Comparison of ENCODE assay signal across 1 cellular context in the genomic region with DNA sequence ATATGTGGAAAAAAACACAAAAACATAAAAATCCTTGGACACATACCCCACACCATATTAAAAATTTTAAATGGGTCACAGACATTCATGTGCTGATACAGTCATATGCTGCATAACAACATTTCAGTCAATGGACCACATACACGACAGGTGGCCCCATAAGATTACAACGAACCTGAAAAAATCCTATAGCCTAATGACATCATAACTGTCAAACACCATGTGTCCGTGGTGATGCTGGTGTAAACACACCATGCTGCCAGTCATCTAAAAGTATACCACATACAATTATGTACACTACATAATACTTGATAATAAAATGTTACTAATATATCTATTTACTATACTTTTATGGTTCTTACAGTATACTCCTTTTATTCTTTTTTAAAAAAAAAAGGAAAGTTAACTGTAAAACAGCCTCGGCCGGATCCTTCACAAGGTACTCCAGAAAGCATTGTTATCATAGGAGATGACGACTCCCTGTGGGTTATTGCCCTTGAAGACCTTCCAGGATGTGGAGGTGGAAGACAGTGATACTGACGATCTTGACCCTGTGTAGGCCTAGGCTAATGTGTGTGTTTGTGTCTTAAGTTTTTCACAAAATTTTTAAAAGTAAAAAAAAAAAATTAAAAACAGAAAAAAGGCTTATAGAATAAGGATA.
TF ChIP-seq lines count a peak whose summit lies in the region.

No MANE protein-coding gene starts in this region.

TF ChIP-seq in K562, 482 proteins besides CTCF, POLR2A, EP300 and RAD21 (continued from another document and continues in another):
- TF ChIP-seq, protein P1, sequence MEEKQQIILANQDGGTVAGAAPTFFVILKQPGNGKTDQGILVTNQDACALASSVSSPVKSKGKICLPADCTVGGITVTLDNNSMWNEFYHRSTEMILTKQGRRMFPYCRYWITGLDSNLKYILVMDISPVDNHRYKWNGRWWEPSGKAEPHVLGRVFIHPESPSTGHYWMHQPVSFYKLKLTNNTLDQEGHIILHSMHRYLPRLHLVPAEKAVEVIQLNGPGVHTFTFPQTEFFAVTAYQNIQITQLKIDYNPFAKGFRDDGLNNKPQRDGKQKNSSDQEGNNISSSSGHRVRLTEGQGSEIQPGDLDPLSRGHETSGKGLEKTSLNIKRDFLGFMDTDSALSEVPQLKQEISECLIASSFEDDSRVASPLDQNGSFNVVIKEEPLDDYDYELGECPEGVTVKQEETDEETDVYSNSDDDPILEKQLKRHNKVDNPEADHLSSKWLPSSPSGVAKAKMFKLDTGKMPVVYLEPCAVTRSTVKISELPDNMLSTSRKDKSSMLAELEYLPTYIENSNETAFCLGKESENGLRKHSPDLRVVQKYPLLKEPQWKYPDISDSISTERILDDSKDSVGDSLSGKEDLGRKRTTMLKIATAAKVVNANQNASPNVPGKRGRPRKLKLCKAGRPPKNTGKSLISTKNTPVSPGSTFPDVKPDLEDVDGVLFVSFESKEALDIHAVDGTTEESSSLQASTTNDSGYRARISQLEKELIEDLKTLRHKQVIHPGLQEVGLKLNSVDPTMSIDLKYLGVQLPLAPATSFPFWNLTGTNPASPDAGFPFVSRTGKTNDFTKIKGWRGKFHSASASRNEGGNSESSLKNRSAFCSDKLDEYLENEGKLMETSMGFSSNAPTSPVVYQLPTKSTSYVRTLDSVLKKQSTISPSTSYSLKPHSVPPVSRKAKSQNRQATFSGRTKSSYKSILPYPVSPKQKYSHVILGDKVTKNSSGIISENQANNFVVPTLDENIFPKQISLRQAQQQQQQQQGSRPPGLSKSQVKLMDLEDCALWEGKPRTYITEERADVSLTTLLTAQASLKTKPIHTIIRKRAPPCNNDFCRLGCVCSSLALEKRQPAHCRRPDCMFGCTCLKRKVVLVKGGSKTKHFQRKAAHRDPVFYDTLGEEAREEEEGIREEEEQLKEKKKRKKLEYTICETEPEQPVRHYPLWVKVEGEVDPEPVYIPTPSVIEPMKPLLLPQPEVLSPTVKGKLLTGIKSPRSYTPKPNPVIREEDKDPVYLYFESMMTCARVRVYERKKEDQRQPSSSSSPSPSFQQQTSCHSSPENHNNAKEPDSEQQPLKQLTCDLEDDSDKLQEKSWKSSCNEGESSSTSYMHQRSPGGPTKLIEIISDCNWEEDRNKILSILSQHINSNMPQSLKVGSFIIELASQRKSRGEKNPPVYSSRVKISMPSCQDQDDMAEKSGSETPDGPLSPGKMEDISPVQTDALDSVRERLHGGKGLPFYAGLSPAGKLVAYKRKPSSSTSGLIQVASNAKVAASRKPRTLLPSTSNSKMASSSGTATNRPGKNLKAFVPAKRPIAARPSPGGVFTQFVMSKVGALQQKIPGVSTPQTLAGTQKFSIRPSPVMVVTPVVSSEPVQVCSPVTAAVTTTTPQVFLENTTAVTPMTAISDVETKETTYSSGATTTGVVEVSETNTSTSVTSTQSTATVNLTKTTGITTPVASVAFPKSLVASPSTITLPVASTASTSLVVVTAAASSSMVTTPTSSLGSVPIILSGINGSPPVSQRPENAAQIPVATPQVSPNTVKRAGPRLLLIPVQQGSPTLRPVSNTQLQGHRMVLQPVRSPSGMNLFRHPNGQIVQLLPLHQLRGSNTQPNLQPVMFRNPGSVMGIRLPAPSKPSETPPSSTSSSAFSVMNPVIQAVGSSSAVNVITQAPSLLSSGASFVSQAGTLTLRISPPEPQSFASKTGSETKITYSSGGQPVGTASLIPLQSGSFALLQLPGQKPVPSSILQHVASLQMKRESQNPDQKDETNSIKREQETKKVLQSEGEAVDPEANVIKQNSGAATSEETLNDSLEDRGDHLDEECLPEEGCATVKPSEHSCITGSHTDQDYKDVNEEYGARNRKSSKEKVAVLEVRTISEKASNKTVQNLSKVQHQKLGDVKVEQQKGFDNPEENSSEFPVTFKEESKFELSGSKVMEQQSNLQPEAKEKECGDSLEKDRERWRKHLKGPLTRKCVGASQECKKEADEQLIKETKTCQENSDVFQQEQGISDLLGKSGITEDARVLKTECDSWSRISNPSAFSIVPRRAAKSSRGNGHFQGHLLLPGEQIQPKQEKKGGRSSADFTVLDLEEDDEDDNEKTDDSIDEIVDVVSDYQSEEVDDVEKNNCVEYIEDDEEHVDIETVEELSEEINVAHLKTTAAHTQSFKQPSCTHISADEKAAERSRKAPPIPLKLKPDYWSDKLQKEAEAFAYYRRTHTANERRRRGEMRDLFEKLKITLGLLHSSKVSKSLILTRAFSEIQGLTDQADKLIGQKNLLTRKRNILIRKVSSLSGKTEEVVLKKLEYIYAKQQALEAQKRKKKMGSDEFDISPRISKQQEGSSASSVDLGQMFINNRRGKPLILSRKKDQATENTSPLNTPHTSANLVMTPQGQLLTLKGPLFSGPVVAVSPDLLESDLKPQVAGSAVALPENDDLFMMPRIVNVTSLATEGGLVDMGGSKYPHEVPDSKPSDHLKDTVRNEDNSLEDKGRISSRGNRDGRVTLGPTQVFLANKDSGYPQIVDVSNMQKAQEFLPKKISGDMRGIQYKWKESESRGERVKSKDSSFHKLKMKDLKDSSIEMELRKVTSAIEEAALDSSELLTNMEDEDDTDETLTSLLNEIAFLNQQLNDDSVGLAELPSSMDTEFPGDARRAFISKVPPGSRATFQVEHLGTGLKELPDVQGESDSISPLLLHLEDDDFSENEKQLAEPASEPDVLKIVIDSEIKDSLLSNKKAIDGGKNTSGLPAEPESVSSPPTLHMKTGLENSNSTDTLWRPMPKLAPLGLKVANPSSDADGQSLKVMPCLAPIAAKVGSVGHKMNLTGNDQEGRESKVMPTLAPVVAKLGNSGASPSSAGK (IDR thresholded peaks at IDR 0.05), result peak; percentile 36; the same call in 1 of the 2 replicates
- TF ChIP-seq NCOR1 (IDR thresholded peaks at IDR 0.05) (peak; percentile 63), FOXJ2 (tag; IDR thresholded peaks at IDR 0.05) (peak; percentile 53), SMARCA5 (IDR thresholded peaks at IDR 0.05) (no peak), CBX8 (IDR thresholded peaks at IDR 0.05; ENCODE audit: borderline replicate concordance, extremely low read depth, low read depth, low read length, poor library complexity, severe bottlenecking) (no peak), EP400 (IDR thresholded peaks at IDR 0.05) (peak; percentile 45; the same call in 1 of the 2 replicates), CHD1 (IDR thresholded peaks at IDR 0.05; ENCODE audit: low read length) (no peak), ZNF316 (IDR thresholded peaks at IDR 0.05) (no peak), ZNF431 (CRISPR knock-in tag; IDR thresholded peaks at IDR 0.05) (no peak), NFE2L1 (tag; IDR thresholded peaks at IDR 0.05; ENCODE audit: borderline replicate concordance, low read depth) (no peak), RBM14 (IDR thresholded peaks at IDR 0.05; ENCODE audit: borderline replicate concordance, insufficient read depth, low read depth, low read length) (no peak), XRCC5 (IDR thresholded peaks at IDR 0.05; ENCODE audit: low read depth, low read length) (no peak), RCOR1 (IDR thresholded peaks at IDR 0.05; ENCODE audit: borderline replicate concordance in 1 of 2, low read depth in 2 of 2, low read length in 2 of 2) (no peak), FUS (optimal IDR thresholded peaks at IDR 0.05; ENCODE audit: low read depth, low read length) (no peak), ZNF76 (CRISPR knock-in tag; IDR thresholded peaks at IDR 0.05; ENCODE audit: borderline replicate concordance) (no peak), RBBP5 (IDR thresholded peaks at IDR 0.05; ENCODE audit: borderline replicate concordance, insufficient read depth, low read length, poor library complexity, severe bottlenecking) (no peak), BHLHE40 (IDR thresholded peaks at IDR 0.05; ENCODE audit: low read length) (no peak), TBL1XR1 (IDR thresholded peaks at IDR 0.05; ENCODE audit: low read length in 2 of 2) (no peak), CTBP1 (IDR thresholded peaks at IDR 0.05; ENCODE audit: borderline replicate concordance) (no peak), ATF7 (IDR thresholded peaks at IDR 0.05) (peak; percentile 92), ZNF253 (CRISPR knock-in tag; conservative IDR thresholded peaks at IDR 0.05) (no peak), HMG20B (CRISPR knock-in tag; IDR thresholded peaks at IDR 0.05) (no peak), HDAC1 (IDR thresholded peaks at IDR 0.05) (peak in 1 of 2 experiments; percentile 51; a peak in 1 of 4 replicates), ZNF143 (CRISPR knock-in tag; IDR thresholded peaks at IDR 0.05) (no peak), RBM15 (IDR thresholded peaks at IDR 0.05; ENCODE audit: insufficient read depth, low read length) (no peak), GABPB2 (CRISPR knock-in tag; conservative IDR thresholded peaks at IDR 0.05) (no peak)
- TF ChIP-seq, protein P2, sequence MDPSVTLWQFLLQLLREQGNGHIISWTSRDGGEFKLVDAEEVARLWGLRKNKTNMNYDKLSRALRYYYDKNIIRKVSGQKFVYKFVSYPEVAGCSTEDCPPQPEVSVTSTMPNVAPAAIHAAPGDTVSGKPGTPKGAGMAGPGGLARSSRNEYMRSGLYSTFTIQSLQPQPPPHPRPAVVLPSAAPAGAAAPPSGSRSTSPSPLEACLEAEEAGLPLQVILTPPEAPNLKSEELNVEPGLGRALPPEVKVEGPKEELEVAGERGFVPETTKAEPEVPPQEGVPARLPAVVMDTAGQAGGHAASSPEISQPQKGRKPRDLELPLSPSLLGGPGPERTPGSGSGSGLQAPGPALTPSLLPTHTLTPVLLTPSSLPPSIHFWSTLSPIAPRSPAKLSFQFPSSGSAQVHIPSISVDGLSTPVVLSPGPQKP (CRISPR knock-in tag; IDR thresholded peaks at IDR 0.05), result no peak
- TF ChIP-seq, protein P3, sequence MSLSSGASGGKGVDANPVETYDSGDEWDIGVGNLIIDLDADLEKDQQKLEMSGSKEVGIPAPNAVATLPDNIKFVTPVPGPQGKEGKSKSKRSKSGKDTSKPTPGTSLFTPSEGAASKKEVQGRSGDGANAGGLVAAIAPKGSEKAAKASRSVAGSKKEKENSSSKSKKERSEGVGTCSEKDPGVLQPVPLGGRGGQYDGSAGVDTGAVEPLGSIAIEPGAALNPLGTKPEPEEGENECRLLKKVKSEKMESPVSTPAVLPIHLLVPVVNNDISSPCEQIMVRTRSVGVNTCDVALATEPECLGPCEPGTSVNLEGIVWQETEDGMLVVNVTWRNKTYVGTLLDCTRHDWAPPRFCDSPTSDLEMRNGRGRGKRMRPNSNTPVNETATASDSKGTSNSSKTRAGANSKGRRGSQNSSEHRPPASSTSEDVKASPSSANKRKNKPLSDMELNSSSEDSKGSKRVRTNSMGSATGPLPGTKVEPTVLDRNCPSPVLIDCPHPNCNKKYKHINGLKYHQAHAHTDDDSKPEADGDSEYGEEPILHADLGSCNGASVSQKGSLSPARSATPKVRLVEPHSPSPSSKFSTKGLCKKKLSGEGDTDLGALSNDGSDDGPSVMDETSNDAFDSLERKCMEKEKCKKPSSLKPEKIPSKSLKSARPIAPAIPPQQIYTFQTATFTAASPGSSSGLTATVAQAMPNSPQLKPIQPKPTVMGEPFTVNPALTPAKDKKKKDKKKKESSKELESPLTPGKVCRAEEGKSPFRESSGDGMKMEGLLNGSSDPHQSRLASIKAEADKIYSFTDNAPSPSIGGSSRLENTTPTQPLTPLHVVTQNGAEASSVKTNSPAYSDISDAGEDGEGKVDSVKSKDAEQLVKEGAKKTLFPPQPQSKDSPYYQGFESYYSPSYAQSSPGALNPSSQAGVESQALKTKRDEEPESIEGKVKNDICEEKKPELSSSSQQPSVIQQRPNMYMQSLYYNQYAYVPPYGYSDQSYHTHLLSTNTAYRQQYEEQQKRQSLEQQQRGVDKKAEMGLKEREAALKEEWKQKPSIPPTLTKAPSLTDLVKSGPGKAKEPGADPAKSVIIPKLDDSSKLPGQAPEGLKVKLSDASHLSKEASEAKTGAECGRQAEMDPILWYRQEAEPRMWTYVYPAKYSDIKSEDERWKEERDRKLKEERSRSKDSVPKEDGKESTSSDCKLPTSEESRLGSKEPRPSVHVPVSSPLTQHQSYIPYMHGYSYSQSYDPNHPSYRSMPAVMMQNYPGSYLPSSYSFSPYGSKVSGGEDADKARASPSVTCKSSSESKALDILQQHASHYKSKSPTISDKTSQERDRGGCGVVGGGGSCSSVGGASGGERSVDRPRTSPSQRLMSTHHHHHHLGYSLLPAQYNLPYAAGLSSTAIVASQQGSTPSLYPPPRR (CRISPR knock-in tag; IDR thresholded peaks at IDR 0.05; ENCODE audit: borderline replicate concordance), result no peak
- TF ChIP-seq, protein P4, sequence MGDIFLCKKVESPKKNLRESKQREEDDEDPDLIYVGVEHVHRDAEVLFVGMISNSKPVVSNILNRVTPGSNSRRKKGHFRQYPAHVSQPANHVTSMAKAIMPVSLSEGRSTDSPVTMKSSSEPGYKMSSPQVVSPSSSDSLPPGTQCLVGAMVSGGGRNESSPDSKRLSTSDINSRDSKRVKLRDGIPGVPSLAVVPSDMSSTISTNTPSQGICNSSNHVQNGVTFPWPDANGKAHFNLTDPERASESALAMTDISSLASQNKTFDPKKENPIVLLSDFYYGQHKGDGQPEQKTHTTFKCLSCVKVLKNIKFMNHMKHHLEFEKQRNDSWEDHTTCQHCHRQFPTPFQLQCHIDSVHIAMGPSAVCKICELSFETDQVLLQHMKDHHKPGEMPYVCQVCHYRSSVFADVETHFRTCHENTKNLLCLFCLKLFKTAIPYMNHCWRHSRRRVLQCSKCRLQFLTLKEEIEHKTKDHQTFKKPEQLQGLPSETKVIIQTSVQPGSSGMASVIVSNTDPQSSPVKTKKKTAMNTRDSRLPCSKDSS (IDR thresholded peaks at IDR 0.05; ENCODE audit: low read depth, partially characterized antibody), result no peak
- TF ChIP-seq, protein P5, sequence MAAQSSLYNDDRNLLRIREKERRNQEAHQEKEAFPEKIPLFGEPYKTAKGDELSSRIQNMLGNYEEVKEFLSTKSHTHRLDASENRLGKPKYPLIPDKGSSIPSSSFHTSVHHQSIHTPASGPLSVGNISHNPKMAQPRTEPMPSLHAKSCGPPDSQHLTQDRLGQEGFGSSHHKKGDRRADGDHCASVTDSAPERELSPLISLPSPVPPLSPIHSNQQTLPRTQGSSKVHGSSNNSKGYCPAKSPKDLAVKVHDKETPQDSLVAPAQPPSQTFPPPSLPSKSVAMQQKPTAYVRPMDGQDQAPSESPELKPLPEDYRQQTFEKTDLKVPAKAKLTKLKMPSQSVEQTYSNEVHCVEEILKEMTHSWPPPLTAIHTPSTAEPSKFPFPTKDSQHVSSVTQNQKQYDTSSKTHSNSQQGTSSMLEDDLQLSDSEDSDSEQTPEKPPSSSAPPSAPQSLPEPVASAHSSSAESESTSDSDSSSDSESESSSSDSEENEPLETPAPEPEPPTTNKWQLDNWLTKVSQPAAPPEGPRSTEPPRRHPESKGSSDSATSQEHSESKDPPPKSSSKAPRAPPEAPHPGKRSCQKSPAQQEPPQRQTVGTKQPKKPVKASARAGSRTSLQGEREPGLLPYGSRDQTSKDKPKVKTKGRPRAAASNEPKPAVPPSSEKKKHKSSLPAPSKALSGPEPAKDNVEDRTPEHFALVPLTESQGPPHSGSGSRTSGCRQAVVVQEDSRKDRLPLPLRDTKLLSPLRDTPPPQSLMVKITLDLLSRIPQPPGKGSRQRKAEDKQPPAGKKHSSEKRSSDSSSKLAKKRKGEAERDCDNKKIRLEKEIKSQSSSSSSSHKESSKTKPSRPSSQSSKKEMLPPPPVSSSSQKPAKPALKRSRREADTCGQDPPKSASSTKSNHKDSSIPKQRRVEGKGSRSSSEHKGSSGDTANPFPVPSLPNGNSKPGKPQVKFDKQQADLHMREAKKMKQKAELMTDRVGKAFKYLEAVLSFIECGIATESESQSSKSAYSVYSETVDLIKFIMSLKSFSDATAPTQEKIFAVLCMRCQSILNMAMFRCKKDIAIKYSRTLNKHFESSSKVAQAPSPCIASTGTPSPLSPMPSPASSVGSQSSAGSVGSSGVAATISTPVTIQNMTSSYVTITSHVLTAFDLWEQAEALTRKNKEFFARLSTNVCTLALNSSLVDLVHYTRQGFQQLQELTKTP (IDR thresholded peaks at IDR 0.05; ENCODE audit: low read depth in 1 of 2, partially characterized antibody in 2 of 2), result no peak
- TF ChIP-seq, protein P6, sequence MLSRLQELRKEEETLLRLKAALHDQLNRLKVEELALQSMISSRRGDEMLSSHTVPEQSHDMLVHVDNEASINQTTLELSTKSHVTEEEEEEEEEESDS (CRISPR knock-in tag; IDR thresholded peaks at IDR 0.05), result no peak
